1 cellular context compared by ENCODE assay signal in the genomic region with DNA sequence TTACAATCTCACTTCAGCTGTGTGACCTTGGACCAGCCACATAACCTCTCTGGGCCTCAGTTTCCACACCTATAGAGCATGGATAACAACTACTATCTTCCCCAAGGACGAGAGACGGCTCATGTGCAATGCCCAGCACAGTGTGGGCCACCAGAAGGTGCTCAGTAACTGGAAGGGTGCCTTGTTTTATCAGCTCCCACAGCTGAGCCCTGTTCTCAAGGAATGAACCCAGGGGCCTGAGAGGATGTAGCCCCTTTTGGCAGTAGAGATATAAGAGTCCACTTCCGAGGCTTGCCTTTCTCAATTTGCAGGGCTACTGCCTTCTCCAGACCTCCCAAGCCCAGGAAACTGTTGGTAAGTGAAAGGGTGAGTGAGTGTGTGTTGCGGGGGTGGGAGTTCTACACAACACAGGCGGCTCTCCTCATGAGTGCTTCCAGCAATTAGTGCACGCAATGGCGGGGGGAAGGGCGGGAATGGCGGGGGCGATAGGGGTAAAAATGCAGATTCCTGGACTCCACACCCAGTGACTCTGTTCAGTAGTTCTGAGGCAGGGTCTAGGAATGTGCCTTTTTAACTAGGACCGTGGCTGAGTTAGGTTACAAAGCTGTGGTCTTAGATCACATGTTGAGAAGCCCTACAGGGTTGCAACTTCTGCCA.
TF ChIP-seq lines count a peak whose summit lies in the region.

No MANE protein-coding gene starts in this region.

TF ChIP-seq in GM23338, 12 proteins besides CTCF, POLR2A, EP300 and RAD21 (continued from another document):
- TF ChIP-seq, protein P1, sequence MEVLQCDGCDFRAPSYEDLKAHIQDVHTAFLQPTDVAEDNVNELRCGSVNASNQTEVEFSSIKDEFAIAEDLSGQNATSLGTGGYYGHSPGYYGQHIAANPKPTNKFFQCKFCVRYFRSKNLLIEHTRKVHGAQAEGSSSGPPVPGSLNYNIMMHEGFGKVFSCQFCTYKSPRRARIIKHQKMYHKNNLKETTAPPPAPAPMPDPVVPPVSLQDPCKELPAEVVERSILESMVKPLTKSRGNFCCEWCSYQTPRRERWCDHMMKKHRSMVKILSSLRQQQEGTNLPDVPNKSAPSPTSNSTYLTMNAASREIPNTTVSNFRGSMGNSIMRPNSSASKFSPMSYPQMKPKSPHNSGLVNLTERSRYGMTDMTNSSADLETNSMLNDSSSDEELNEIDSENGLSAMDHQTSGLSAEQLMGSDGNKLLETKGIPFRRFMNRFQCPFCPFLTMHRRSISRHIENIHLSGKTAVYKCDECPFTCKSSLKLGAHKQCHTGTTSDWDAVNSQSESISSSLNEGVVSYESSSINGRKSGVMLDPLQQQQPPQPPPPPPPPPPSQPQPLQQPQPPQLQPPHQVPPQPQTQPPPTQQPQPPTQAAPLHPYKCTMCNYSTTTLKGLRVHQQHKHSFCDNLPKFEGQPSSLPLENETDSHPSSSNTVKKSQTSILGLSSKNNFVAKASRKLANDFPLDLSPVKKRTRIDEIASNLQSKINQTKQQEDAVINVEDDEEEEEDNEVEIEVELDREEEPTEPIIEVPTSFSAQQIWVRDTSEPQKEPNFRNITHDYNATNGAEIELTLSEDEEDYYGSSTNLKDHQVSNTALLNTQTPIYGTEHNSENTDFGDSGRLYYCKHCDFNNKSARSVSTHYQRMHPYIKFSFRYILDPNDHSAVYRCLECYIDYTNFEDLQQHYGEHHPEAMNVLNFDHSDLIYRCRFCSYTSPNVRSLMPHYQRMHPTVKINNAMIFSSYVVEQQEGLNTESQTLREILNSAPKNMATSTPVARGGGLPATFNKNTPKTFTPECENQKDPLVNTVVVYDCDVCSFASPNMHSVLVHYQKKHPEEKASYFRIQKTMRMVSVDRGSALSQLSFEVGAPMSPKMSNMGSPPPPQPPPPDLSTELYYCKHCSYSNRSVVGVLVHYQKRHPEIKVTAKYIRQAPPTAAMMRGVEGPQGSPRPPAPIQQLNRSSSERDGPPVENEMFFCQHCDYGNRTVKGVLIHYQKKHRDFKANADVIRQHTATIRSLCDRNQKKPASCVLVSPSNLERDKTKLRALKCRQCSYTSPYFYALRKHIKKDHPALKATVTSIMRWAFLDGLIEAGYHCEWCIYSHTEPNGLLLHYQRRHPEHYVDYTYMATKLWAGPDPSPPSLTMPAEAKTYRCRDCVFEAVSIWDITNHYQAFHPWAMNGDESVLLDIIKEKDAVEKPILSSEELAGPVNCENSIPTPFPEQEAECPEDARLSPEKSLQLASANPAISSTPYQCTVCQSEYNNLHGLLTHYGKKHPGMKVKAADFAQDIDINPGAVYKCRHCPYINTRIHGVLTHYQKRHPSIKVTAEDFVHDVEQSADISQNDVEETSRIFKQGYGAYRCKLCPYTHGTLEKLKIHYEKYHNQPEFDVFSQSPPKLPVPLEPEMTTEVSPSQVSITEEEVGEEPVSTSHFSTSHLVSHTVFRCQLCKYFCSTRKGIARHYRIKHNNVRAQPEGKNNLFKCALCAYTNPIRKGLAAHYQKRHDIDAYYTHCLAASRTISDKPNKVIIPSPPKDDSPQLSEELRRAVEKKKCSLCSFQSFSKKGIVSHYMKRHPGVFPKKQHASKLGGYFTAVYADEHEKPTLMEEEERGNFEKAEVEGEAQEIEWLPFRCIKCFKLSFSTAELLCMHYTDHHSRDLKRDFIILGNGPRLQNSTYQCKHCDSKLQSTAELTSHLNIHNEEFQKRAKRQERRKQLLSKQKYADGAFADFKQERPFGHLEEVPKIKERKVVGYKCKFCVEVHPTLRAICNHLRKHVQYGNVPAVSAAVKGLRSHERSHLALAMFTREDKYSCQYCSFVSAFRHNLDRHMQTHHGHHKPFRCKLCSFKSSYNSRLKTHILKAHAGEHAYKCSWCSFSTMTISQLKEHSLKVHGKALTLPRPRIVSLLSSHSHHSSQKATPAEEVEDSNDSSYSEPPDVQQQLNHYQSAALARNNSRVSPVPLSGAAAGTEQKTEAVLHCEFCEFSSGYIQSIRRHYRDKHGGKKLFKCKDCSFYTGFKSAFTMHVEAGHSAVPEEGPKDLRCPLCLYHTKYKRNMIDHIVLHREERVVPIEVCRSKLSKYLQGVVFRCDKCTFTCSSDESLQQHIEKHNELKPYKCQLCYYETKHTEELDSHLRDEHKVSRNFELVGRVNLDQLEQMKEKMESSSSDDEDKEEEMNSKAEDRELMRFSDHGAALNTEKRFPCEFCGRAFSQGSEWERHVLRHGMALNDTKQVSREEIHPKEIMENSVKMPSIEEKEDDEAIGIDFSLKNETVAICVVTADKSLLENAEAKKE (CRISPR knock-in tag; IDR thresholded peaks at IDR 0.05), result no peak
- TF ChIP-seq STAT1 (IDR thresholded peaks at IDR 0.05; ENCODE audit: unreplicated experiment) (no peak), JUNB (IDR thresholded peaks at IDR 0.05; ENCODE audit: unreplicated experiment) (no peak), EZH2phosphoT487 (IDR thresholded peaks at IDR 0.05; ENCODE audit: unreplicated experiment) (no peak), ZNF331 (CRISPR knock-in tag; IDR thresholded peaks at IDR 0.05; ENCODE audit: low read depth) (no peak), POLR2AphosphoS5 (IDR thresholded peaks at IDR 0.05; ENCODE audit: low read depth) (no peak), NANOG (IDR thresholded peaks at IDR 0.05; ENCODE audit: borderline replicate concordance) (no peak), EZH2 (IDR thresholded peaks at IDR 0.05; ENCODE audit: low read depth, unreplicated experiment) (no peak)
- TF ChIP-seq, protein P2, sequence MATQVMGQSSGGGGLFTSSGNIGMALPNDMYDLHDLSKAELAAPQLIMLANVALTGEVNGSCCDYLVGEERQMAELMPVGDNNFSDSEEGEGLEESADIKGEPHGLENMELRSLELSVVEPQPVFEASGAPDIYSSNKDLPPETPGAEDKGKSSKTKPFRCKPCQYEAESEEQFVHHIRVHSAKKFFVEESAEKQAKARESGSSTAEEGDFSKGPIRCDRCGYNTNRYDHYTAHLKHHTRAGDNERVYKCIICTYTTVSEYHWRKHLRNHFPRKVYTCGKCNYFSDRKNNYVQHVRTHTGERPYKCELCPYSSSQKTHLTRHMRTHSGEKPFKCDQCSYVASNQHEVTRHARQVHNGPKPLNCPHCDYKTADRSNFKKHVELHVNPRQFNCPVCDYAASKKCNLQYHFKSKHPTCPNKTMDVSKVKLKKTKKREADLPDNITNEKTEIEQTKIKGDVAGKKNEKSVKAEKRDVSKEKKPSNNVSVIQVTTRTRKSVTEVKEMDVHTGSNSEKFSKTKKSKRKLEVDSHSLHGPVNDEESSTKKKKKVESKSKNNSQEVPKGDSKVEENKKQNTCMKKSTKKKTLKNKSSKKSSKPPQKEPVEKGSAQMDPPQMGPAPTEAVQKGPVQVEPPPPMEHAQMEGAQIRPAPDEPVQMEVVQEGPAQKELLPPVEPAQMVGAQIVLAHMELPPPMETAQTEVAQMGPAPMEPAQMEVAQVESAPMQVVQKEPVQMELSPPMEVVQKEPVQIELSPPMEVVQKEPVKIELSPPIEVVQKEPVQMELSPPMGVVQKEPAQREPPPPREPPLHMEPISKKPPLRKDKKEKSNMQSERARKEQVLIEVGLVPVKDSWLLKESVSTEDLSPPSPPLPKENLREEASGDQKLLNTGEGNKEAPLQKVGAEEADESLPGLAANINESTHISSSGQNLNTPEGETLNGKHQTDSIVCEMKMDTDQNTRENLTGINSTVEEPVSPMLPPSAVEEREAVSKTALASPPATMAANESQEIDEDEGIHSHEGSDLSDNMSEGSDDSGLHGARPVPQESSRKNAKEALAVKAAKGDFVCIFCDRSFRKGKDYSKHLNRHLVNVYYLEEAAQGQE (IDR thresholded peaks at IDR 0.05; ENCODE audit: unreplicated experiment), result no peak
